In the genomic region with DNA sequence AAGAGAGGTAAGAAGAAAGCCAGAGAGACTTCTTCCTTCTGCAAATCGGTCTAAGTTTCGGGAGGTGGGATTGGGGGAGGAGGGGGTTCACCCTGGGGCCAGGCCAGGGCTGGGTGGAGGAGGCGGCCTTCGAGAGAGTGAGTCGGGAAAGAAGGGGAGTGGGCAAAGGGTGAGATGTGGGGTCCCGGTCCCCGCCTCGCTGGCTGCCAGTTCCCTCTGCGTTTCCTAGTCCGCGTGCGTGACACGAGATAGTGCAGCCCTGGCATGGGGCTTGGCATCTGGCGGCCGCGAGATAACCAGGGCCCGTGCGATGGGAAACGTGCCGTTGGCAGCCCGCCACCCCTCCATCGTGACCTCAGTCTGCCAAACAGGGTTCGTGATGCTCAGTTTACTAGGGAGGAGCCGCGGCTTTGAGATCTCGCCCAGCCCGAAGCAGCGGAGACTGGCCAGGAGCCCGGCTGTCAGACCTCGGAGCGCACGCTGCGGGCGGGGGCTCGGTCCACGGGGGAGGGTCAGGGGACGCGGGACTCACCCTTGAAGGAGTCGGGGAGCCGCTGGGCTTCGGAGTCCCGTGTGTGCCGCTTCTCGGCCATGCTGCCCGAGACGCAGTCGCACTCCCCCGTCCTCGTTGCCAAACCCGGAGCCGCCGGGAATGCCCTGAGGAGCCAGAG, we compare ENCODE assay signal across 1 cellular context.
TF ChIP-seq lines count a peak whose summit lies in the region.

A gene with protein sequence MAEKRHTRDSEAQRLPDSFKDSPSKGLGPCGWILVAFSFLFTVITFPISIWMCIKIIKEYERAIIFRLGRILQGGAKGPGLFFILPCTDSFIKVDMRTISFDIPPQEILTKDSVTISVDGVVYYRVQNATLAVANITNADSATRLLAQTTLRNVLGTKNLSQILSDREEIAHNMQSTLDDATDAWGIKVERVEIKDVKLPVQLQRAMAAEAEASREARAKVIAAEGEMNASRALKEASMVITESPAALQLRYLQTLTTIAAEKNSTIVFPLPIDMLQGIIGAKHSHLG (minus strand): TSS at position 656 of the 671 bp plus-strand sequence. CDS start 63 bp downstream, at position 593.

TF ChIP-seq in HepG2, 621 proteins besides CTCF, POLR2A, EP300 and RAD21 (continued from another document and continues in another):
- TF ChIP-seq, protein P1, sequence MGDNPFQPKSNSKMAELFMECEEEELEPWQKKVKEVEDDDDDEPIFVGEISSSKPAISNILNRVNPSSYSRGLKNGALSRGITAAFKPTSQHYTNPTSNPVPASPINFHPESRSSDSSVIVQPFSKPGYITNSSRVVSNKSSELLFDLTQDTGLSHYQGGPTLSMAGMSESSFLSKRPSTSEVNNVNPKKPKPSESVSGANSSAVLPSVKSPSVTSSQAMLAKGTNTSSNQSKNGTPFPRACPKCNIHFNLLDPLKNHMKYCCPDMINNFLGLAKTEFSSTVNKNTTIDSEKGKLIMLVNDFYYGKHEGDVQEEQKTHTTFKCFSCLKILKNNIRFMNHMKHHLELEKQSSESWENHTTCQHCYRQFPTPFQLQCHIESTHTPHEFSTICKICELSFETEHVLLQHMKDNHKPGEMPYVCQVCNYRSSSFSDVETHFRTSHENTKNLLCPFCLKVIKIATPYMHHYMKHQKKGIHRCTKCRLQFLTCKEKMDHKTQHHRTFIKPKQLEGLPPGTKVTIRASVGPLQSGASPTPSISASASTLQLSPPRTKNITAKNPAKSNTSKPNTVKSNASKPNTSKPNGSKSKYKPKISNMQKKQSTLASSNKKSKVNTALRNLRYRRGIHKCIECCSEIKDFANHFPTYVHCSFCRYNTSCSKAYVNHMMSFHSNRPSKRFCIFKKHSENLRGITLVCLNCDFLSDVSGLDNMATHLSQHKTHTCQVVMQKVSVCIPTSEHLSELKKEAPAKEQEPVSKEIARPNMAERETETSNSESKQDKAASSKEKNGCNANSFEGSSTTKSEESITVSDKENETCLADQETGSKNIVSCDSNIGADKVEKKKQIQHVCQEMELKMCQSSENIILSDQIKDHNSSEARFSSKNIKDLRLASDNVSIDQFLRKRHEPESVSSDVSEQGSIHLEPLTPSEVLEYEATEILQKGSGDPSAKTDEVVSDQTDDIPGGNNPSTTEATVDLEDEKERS (CRISPR knock-in tag; IDR thresholded peaks at IDR 0.05): 0 out of 2 replicates have a peak, but pooled peaks have one; percentile 55
- TF ChIP-seq ZNF549 (CRISPR knock-in tag; IDR thresholded peaks at IDR 0.05) (no peak), NFKB2 (CRISPR knock-in tag; IDR thresholded peaks at IDR 0.05; ENCODE audit: borderline replicate concordance) (peak; percentile 37), ZNF460 (CRISPR knock-in tag; IDR thresholded peaks at IDR 0.05; ENCODE audit: borderline replicate concordance) (no peak), REL (CRISPR knock-in tag; conservative IDR thresholded peaks at IDR 0.05) (no peak), ZNF562 (CRISPR knock-in tag; IDR thresholded peaks at IDR 0.05; ENCODE audit: borderline replicate concordance) (no peak), HES4 (CRISPR knock-in tag; IDR thresholded peaks at IDR 0.05; ENCODE audit: borderline replicate concordance) (no peak; the same call in 1 of the 2 replicates), PBX3 (CRISPR knock-in tag; IDR thresholded peaks at IDR 0.05; ENCODE audit: borderline replicate concordance) (no peak), NCOA5 (CRISPR knock-in tag; IDR thresholded peaks at IDR 0.05) (no peak), ZNF280B (CRISPR knock-in tag; IDR thresholded peaks at IDR 0.05; ENCODE audit: borderline replicate concordance) (no peak; the same call in 1 of the 2 replicates), HNRNPLL (IDR thresholded peaks at IDR 0.05; ENCODE audit: low read depth, low read length, poor library complexity, severe bottlenecking) (peak; percentile 17), STAT6 (CRISPR knock-in tag; IDR thresholded peaks at IDR 0.05; ENCODE audit: borderline replicate concordance) (no peak), ZNF354B (CRISPR knock-in tag; IDR thresholded peaks at IDR 0.05) (no peak), ZNF724P (CRISPR knock-in tag; IDR thresholded peaks at IDR 0.05; ENCODE audit: borderline replicate concordance) (peak; percentile 90; the same call in 1 of the 2 replicates), KAT7 (CRISPR knock-in tag; IDR thresholded peaks at IDR 0.05; ENCODE audit: borderline replicate concordance) (peak; percentile 40; the same call in 1 of the 2 replicates), ZNF710 (CRISPR knock-in tag; IDR thresholded peaks at IDR 0.05; ENCODE audit: borderline replicate concordance) (no peak)
- TF ChIP-seq, protein P2, sequence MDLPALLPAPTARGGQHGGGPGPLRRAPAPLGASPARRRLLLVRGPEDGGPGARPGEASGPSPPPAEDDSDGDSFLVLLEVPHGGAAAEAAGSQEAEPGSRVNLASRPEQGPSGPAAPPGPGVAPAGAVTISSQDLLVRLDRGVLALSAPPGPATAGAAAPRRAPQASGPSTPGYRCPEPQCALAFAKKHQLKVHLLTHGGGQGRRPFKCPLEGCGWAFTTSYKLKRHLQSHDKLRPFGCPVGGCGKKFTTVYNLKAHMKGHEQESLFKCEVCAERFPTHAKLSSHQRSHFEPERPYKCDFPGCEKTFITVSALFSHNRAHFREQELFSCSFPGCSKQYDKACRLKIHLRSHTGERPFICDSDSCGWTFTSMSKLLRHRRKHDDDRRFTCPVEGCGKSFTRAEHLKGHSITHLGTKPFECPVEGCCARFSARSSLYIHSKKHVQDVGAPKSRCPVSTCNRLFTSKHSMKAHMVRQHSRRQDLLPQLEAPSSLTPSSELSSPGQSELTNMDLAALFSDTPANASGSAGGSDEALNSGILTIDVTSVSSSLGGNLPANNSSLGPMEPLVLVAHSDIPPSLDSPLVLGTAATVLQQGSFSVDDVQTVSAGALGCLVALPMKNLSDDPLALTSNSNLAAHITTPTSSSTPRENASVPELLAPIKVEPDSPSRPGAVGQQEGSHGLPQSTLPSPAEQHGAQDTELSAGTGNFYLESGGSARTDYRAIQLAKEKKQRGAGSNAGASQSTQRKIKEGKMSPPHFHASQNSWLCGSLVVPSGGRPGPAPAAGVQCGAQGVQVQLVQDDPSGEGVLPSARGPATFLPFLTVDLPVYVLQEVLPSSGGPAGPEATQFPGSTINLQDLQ (CRISPR knock-in tag; IDR thresholded peaks at IDR 0.05): peak; percentile 78; the same call in 1 of the 2 replicates
- TF ChIP-seq, protein P3, sequence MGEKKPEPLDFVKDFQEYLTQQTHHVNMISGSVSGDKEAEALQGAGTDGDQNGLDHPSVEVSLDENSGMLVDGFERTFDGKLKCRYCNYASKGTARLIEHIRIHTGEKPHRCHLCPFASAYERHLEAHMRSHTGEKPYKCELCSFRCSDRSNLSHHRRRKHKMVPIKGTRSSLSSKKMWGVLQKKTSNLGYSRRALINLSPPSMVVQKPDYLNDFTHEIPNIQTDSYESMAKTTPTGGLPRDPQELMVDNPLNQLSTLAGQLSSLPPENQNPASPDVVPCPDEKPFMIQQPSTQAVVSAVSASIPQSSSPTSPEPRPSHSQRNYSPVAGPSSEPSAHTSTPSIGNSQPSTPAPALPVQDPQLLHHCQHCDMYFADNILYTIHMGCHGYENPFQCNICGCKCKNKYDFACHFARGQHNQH (CRISPR knock-in tag; IDR thresholded peaks at IDR 0.05): peak; percentile 60; the same call in 1 of the 2 replicates
- TF ChIP-seq, protein P4, sequence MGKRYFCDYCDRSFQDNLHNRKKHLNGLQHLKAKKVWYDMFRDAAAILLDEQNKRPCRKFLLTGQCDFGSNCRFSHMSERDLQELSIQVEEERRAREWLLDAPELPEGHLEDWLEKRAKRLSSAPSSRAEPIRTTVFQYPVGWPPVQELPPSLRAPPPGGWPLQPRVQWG (CRISPR knock-in tag; IDR thresholded peaks at IDR 0.05; ENCODE audit: borderline replicate concordance, low read depth): no peak
- TF ChIP-seq, protein P5, sequence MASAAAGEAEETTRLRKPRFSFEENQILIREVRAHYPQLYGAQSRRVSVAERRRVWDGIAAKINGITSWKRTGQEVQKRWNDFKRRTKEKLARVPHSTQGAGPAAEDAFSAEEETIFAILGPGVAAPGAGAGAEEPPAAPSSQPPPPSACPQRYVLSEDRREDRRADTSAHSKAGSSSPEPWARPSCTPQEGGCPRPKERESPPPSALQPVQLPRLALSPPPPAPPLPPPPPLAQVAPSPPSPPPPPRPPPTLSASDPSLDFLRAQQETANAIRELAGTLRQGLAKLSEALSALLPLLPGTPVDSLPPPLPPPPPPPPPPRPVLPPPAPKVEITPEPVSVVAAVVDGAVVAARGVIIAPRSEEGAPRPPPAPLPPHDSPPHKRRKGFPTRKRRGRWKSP (CRISPR knock-in tag; IDR thresholded peaks at IDR 0.05): no peak
- TF ChIP-seq, protein P6, sequence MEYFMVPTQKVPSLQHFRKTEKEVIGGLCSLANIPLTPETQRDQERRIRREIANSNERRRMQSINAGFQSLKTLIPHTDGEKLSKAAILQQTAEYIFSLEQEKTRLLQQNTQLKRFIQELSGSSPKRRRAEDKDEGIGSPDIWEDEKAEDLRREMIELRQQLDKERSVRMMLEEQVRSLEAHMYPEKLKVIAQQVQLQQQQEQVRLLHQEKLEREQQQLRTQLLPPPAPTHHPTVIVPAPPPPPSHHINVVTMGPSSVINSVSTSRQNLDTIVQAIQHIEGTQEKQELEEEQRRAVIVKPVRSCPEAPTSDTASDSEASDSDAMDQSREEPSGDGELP (IDR thresholded peaks at IDR 0.05; ENCODE audit: borderline replicate concordance, low read depth): no peak
